In genomic region chr5:143033535-143034260, GRCh38 we compare ENCODE assay signal across 13 cellular contexts.
DNase-seq lines count a peak whose midpoint lies in the region; ATAC-seq, FAIRE-seq and TF ChIP-seq lines count a peak whose summit lies in the region.
"Had no signal": no experiment of that assay in that cellular context is flagged by ENCODE, and none has a peak within 500 bp of the region (broad histone marks: within the 10 kb centered on the region; RNA-seq: fewer than 3 reads in every experiment).

No MANE protein-coding gene starts in this region.

- H3K9ac ChIP-seq in HepG2 (ENCODE audit: insufficient read depth, low read depth, low read length) (no peak overlapping the region), SK-N-SH (no peak overlapping the region), smooth muscle cell (ENCODE audit: low read depth) (peak overlapping the region; percentile 2)

- no peaks in the 10 kb centered on the region for H3K9me2 ChIP-seq in SK-N-SH

- peaks cover 19 to 40% (median 24%) of the 10 kb centered on the region in 4 donors for H3K4me1 Mint-ChIP-seq in CD4-positive, alpha-beta memory T cell

- peaks cover 0 to 4% of the 10 kb centered on the region in 2 experiments; a peak in 3 of 5 replicates for H3K36me3 ChIP-seq in HepG2 (replicated peaks in 1 of 2; ENCODE audit: control insufficient read depth in 1 of 2, insufficient read depth in 2 of 2, low read length in 2 of 2)
- H3K36me3 ChIP-seq in right lobe of liver: no peaks in the 10 kb centered on the region
- H3K36me3 ChIP-seq in SK-N-SH (replicated peaks in 1 of 2; ENCODE audit: control insufficient read depth in 1 of 2, insufficient read depth in 2 of 2, low read length in 1 of 2): peaks cover 0 to 18% of the 10 kb centered on the region in 2 experiments
- no peaks in the 10 kb centered on the region for H3K36me3 ChIP-seq in smooth muscle cell (ENCODE audit: low read depth)
- no peaks in the 10 kb centered on the region for H3K36me3 ChIP-seq in CD4-positive, alpha-beta memory T cell (ENCODE audit: insufficient read depth, low read length)

- H3F3A ChIP-seq in SK-N-SH (replicated peaks; ENCODE audit: insufficient read depth): peaks cover 13% of the 10 kb centered on the region
- no peaks in the 10 kb centered on the region for H3F3A ChIP-seq in smooth muscle cell (ENCODE audit: low read depth)

- H2AFZ ChIP-seq in HepG2 (ENCODE audit: low read length) (no peak overlapping the region), SK-N-SH (ENCODE audit: low read depth) (no peak overlapping the region), smooth muscle cell (ENCODE audit: low read depth) (no peak overlapping the region)

- H3K79me2 ChIP-seq in HepG2 (ENCODE audit: insufficient read depth, low read length) (no peaks in the 10 kb centered on the region), SK-N-SH (ENCODE audit: insufficient read depth) (no peaks in the 10 kb centered on the region), smooth muscle cell (ENCODE audit: low read depth) (no peaks in the 10 kb centered on the region)

- H3K4me2 ChIP-seq in HepG2 (ENCODE audit: low read depth, low read length) (no peak overlapping the region), SK-N-SH (no peak overlapping the region), smooth muscle cell (peak overlapping the region; percentile 3)

- no peak overlapping the region for H3K4me3 Mint-ChIP-seq in CD4-positive, alpha-beta memory T cell
- H3K4me3 Mint-ChIP-seq: effector memory CD8-positive, alpha-beta T cell had no signal

- 85% methylated on average over 10 of the region's 10 CpGs for WGBS in HepG2 (ENCODE audit: low lambda C conversion rate)
- 74% methylated on average over 10 of the region's 10 CpGs for WGBS in right lobe of liver (ENCODE audit: insufficient coverage, low coverage, low lambda C conversion rate, missing lambda C conversion rate)
- 65% methylated on average over 10 of the region's 10 CpGs for WGBS in SK-N-SH (ENCODE audit: low lambda C conversion rate)
- 41% methylated on average over 10 of the region's 10 CpGs for WGBS in smooth muscle cell (ENCODE audit: low lambda C conversion rate)

- no peak overlapping the region for H3K27ac Mint-ChIP-seq in CD4-positive, alpha-beta memory T cell

- H3K4me3 ChIP-seq in HepG2 (replicated peaks in 1 of 3; ENCODE audit: insufficient read depth in 1 of 3, low read depth in 2 of 3, low read length in 3 of 3): no peak overlapping the region
- H3K4me3 ChIP-seq in right lobe of liver: no peak overlapping the region
- no peak overlapping the region for H3K4me3 ChIP-seq in SK-N-SH (ENCODE audit: low read depth in 2 of 2, low read length in 1 of 2)
- no peak overlapping the region for H3K4me3 ChIP-seq in fibroblast of pulmonary artery (replicated peaks; ENCODE audit: low read depth, low read length)
- H3K4me3 ChIP-seq in smooth muscle cell: no peak overlapping the region
- no peak overlapping the region for H3K4me3 ChIP-seq in CD4-positive, alpha-beta memory T cell (ENCODE audit: low read length in 2 of 2)
- H3K4me3 ChIP-seq: GM12878 had no signal

- TF ChIP-seq CTCF in HepG2 (CRISPR knock-in tag; IDR thresholded peaks at IDR 0.05): no peak
- TF ChIP-seq CTCF in right lobe of liver (IDR thresholded peaks at IDR 0.05): no peak
- TF ChIP-seq CTCF in SK-N-SH (IDR thresholded peaks at IDR 0.05): no peak
- TF ChIP-seq CTCF in fibroblast of pulmonary artery (IDR thresholded peaks at IDR 0.05; ENCODE audit: low read length, missing control alignments): no peak
- no peak for TF ChIP-seq CTCF in smooth muscle cell (IDR thresholded peaks at IDR 0.05; ENCODE audit: borderline replicate concordance, insufficient read depth, poor library complexity, severe bottlenecking)

- no TSS peak for BruUV-seq in HepG2 (replicated peaks; lab: Mats Ljungman, UMichigan)

- no peak for ATAC-seq in HepG2
- ATAC-seq in right lobe of liver: no peak
- ATAC-seq in HG02678 (IDR thresholded peaks at IDR 0.05; ENCODE audit: unreplicated experiment): no peak
- ATAC-seq: effector memory CD8-positive, alpha-beta T cell; GM12878 had no signal

- TF ChIP-seq RAD21 in HepG2 (CRISPR knock-in tag; IDR thresholded peaks at IDR 0.05): no peak
- TF ChIP-seq RAD21 in SK-N-SH (IDR thresholded peaks at IDR 0.05; ENCODE audit: low read length): no peak

- FAIRE-seq in HepG2 (lab: Jason Lieb, UNC): no peak
- FAIRE-seq: GM12878 had no signal

- H3K36me3 Mint-ChIP-seq in CD4-positive, alpha-beta memory T cell: peaks cover 5 to 13% of the 10 kb centered on the region in 2 donors

- H3K27ac ChIP-seq in HepG2 (ENCODE audit: extremely low read length, insufficient read depth, low read length): no peak overlapping the region
- H3K27ac ChIP-seq in right lobe of liver: no peak overlapping the region
- peak overlapping the region in 1 of 2 experiments; percentile 30; a peak in 2 of 4 replicates for H3K27ac ChIP-seq in SK-N-SH (ENCODE audit: low read depth in 2 of 2, low read length in 1 of 2)
- H3K27ac ChIP-seq in smooth muscle cell (ENCODE audit: low read depth): peak overlapping the region; percentile 72
- no peak overlapping the region for H3K27ac ChIP-seq in CD4-positive, alpha-beta memory T cell (ENCODE audit: low read depth, low read length)
- H3K27ac ChIP-seq: VCaP had no signal

- H3K27me3 ChIP-seq in HepG2 (ENCODE audit: control insufficient read depth in 1 of 2, insufficient read depth in 2 of 2, low read length in 2 of 2): no peaks in the 10 kb centered on the region
- H3K27me3 ChIP-seq in right lobe of liver: no peaks in the 10 kb centered on the region
- H3K27me3 ChIP-seq in SK-N-SH (ENCODE audit: insufficient read depth): no peaks in the 10 kb centered on the region
- H3K27me3 ChIP-seq in smooth muscle cell (ENCODE audit: low read depth): no peaks in the 10 kb centered on the region
- H3K27me3 ChIP-seq in CD4-positive, alpha-beta memory T cell (ENCODE audit: insufficient read depth, low read length): no peaks in the 10 kb centered on the region

- DNase-seq in HepG2 (ENCODE audit: low spot score): no peak
- DNase-seq in right lobe of liver: no peak
- no peak for DNase-seq in SK-N-SH
- DNase-seq in fibroblast of pulmonary artery (ENCODE audit: low read depth): peak; percentile 88
- DNase-seq in smooth muscle cell (lab: John Stamatoyannopoulos, UW; ENCODE audit: unreplicated experiment): no peak
- no peak for DNase-seq in CD4-positive, alpha-beta memory T cell
- DNase-seq in AML-193 (lab: John Stamatoyannopoulos, UW): no peak
- DNase-seq: C1 segment of cervical spinal cord; effector memory CD8-positive, alpha-beta T cell; islet precursor cell had no signal

- POLR2A ChIA-PET in HepG2 (lab: Yijun Ruan, JAX) (no interaction called here), SK-N-SH (lab: Yijun Ruan, JAX) (no interaction called here)
- POLR2A ChIA-PET in CD4-positive, alpha-beta memory T cell (lab: Charles Lee; ENCODE audit: partially characterized antibody): interaction anchor here (0.9 kb wide), 1 partner anchor 31 kb away, joined by 3 read pairs; no protein-coding TSS in a partner anchor

- no peak for TF ChIP-seq EP300 in HepG2 (IDR thresholded peaks at IDR 0.05; ENCODE audit: low read depth in 2 of 2, low read length in 2 of 2)
- no peak for TF ChIP-seq EP300 in HepG2 (CRISPR knock-in tag; IDR thresholded peaks at IDR 0.05; ENCODE audit: borderline replicate concordance)
- TF ChIP-seq EP300 in SK-N-SH (IDR thresholded peaks at IDR 0.05; ENCODE audit: borderline replicate concordance in 1 of 2, low read depth in 1 of 2, low read length in 1 of 2): no peak; a peak in 1 of 4 replicates

- H3K9me3 ChIP-seq in HepG2 (ENCODE audit: low read length) (no peaks in the 10 kb centered on the region), right lobe of liver (no peaks in the 10 kb centered on the region), SK-N-SH (no peaks in the 10 kb centered on the region), smooth muscle cell (replicated peaks; ENCODE audit: low read depth) (no peaks in the 10 kb centered on the region)
- no peaks in the 10 kb centered on the region for H3K9me3 ChIP-seq in CD4-positive, alpha-beta memory T cell (ENCODE audit: control insufficient read depth in 1 of 2, low read length in 2 of 2)

- in situ Hi-C loops in HepG2 (cut with HindIII; ENCODE audit: extremely low pct_ligation_motif_present, low pct_unique_long_range_greater_than_20kb): no loop called here

- H3K4me1 ChIP-seq in HepG2 (ENCODE audit: insufficient read depth, low read length) (no peaks in the 10 kb centered on the region), right lobe of liver (no peaks in the 10 kb centered on the region), SK-N-SH (ENCODE audit: control insufficient read depth in 1 of 2, insufficient read depth in 2 of 2, low read depth in 1 of 2, low read length in 1 of 2) (peaks cover 0 to 7% of the 10 kb centered on the region in 2 experiments; a peak in 2 of 4 replicates), smooth muscle cell (ENCODE audit: low read depth) (peaks cover 12% of the 10 kb centered on the region)
- H3K4me1 ChIP-seq in CD4-positive, alpha-beta memory T cell (ENCODE audit: insufficient read depth, low read length): peaks cover 27% of the 10 kb centered on the region

- CTCF ChIA-PET in HepG2 (lab: Yijun Ruan, JAX; ENCODE audit: low intra/inter-chr PET ratio, low total read pairs): no interaction called here
- CTCF ChIA-PET in SK-N-SH (lab: Yijun Ruan, JAX): interaction anchor here (1.0 to 1.8 kb wide), 2 partner anchors 9 to 11 kb away, joined by 3 read pairs; no protein-coding TSS in a partner anchor
- CTCF ChIA-PET in CD4-positive, alpha-beta memory T cell (lab: Charles Lee; ENCODE audit: partially characterized antibody): no interaction called here

- TF ChIP-seq POLR2A in HepG2 (IDR thresholded peaks at IDR 0.05; ENCODE audit: insufficient read depth in 1 of 2, low read depth in 2 of 2, low read length in 2 of 2) (no peak), right lobe of liver (IDR thresholded peaks at IDR 0.05) (no peak)

- intact Hi-C loops in HepG2 (cut with micrococcal nuclease; ENCODE audit: unreplicated experiment): no loop called here
- intact Hi-C loops in right lobe of liver (cut with DNase I): no loop called here
- intact Hi-C loops in CD4-positive, alpha-beta memory T cell (cut with micrococcal nuclease): no loop called here

- no peaks in the 10 kb centered on the region for H4K20me1 ChIP-seq in HepG2 (ENCODE audit: insufficient read depth, low read length)
- no peaks in the 10 kb centered on the region for H4K20me1 ChIP-seq in SK-N-SH (ENCODE audit: insufficient read depth)
- no peaks in the 10 kb centered on the region for H4K20me1 ChIP-seq in smooth muscle cell (ENCODE audit: low read depth)

- H3K27me3 Mint-ChIP-seq in CD4-positive, alpha-beta memory T cell: no peaks in the 10 kb centered on the region
- H3K27me3 Mint-ChIP-seq: effector memory CD8-positive, alpha-beta T cell had no signal

- H3K9me3 Mint-ChIP-seq in CD4-positive, alpha-beta memory T cell: no peaks in the 10 kb centered on the region
- H3K9me3 Mint-ChIP-seq: effector memory CD8-positive, alpha-beta T cell had no signal

TF ChIP-seq in HepG2, 621 proteins besides CTCF, POLR2A, EP300 and RAD21:
- TF ChIP-seq ZNF7 (CRISPR knock-in tag; IDR thresholded peaks at IDR 0.05) (peak; percentile 54; the same call in 1 of the 2 replicates), ZNF460 (CRISPR knock-in tag; IDR thresholded peaks at IDR 0.05; ENCODE audit: borderline replicate concordance) (no peak)

TF ChIP-seq in SK-N-SH, 30 proteins besides CTCF, POLR2A, EP300 and RAD21 (continues in another document):
- TF ChIP-seq CHD2 (IDR thresholded peaks at IDR 0.05; ENCODE audit: low read length, partially characterized antibody) (no peak), FOXJ3 (CRISPR knock-in tag; IDR thresholded peaks at IDR 0.05) (no peak), FOSL2 (IDR thresholded peaks at IDR 0.05; ENCODE audit: borderline replicate concordance, low read depth) (peak; percentile 72)

Comparison
In these comparisons a context has a peak if more than half of its experiments do, and no peak if none do; other contexts are left out.
1. Of the 25 proteins assayed by ChIP-seq in both HepG2 and SK-N-SH: peak only in HepG2: none; only in SK-N-SH: FOSL2, PBX3, RXRA, TCF12 and ZBTB33; in both: none; in neither: 20.